1 cellular context compared by ENCODE assay signal in the genomic region with DNA sequence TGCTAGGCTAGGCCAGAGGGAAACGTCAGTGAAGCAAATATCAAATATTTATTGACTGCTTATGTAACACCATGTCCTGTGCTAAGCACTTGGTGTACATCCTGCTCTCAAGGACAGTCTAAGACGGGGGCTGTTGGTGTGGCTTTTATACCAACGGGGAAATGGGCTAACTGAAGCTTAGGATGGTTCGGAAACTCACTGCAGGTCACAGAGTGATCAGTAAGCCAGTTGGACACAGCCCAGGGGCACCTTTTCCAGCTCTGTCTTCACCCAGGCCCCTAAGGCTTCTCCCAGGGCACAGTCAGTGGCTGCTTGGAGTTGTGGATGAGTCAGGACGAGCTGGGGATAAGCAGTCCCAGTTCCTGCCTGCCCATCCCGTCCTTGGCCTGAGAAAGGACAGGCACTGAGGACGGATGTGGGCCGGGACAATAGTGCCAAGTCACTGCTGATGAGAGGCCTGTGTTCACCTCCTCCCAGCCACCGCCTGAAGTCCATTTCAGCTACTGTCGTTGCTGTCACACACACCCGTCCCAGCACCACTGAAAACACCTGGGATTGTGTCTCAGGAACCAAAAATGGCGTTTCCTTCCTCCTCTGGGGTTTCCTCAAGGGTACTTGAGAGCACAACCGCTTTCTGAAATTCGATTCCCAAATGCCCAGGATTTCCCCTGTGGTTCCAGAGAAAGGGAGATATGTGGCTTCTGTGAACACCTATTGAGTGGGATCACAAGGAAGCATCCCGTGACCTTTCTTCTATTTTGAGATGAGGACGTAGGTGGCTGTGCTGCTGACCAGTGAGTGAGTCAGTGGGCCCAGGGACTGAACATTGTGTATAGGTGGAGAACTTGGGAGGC.
TF ChIP-seq lines count a peak whose summit lies in the region.

No MANE protein-coding gene starts in this region.

TF ChIP-seq in HepG2, 621 proteins besides CTCF, POLR2A, EP300 and RAD21 (continued from another document and continues in another):
- TF ChIP-seq, protein P1, sequence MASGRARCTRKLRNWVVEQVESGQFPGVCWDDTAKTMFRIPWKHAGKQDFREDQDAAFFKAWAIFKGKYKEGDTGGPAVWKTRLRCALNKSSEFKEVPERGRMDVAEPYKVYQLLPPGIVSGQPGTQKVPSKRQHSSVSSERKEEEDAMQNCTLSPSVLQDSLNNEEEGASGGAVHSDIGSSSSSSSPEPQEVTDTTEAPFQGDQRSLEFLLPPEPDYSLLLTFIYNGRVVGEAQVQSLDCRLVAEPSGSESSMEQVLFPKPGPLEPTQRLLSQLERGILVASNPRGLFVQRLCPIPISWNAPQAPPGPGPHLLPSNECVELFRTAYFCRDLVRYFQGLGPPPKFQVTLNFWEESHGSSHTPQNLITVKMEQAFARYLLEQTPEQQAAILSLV (CRISPR knock-in tag; IDR thresholded peaks at IDR 0.05; ENCODE audit: borderline replicate concordance), result no peak
- TF ChIP-seq TBX2 (CRISPR knock-in tag; IDR thresholded peaks at IDR 0.05; ENCODE audit: borderline replicate concordance) (peak; percentile 76; the same call in 1 of the 2 replicates), ELF1 (CRISPR knock-in tag; IDR thresholded peaks at IDR 0.05) (peak; percentile 19; the same call in 1 of the 2 replicates), ZKSCAN8 (CRISPR knock-in tag; IDR thresholded peaks at IDR 0.05; ENCODE audit: borderline replicate concordance) (no peak), ARNT2 (CRISPR knock-in tag; IDR thresholded peaks at IDR 0.05; ENCODE audit: low read depth) (no peak), ZBTB38 (CRISPR knock-in tag; IDR thresholded peaks at IDR 0.05) (peak; percentile 78; the same call in 1 of the 2 replicates), ZNF232 (CRISPR knock-in tag; IDR thresholded peaks at IDR 0.05; ENCODE audit: borderline replicate concordance) (0 out of 2 replicates have a peak, but pooled peaks have one; percentile 50), CBX5 (CRISPR knock-in tag; IDR thresholded peaks at IDR 0.05; ENCODE audit: borderline replicate concordance) (peak; percentile 85; the same call in 1 of the 2 replicates), RFXAP (CRISPR knock-in tag; IDR thresholded peaks at IDR 0.05; ENCODE audit: borderline replicate concordance) (no peak), ZNF441 (CRISPR knock-in tag; IDR thresholded peaks at IDR 0.05; ENCODE audit: borderline replicate concordance) (no peak), KLF12 (CRISPR knock-in tag; IDR thresholded peaks at IDR 0.05; ENCODE audit: borderline replicate concordance) (no peak), PHB2 (IDR thresholded peaks at IDR 0.05; ENCODE audit: partially characterized antibody) (no peak), GTF2F1 (IDR thresholded peaks at IDR 0.05; ENCODE audit: low read length) (no peak), ZNF530 (CRISPR knock-in tag; IDR thresholded peaks at IDR 0.05; ENCODE audit: low read depth) (no peak), ISL2 (CRISPR knock-in tag; IDR thresholded peaks at IDR 0.05) (0 out of 2 replicates have a peak, but pooled peaks have one; percentile 15), MTF2 (CRISPR knock-in tag; IDR thresholded peaks at IDR 0.05; ENCODE audit: borderline replicate concordance) (no peak), NCOR1 (IDR thresholded peaks at IDR 0.05; ENCODE audit: borderline replicate concordance, low read length) (no peak), RELA (CRISPR knock-in tag; IDR thresholded peaks at IDR 0.05) (no peak), POGZ (CRISPR knock-in tag; IDR thresholded peaks at IDR 0.05) (peak; percentile 32; the same call in 1 of the 2 replicates), ZNF792 (CRISPR knock-in tag; IDR thresholded peaks at IDR 0.05) (peak; percentile 81; the same call in 1 of the 2 replicates), MTF1 (CRISPR knock-in tag; IDR thresholded peaks at IDR 0.05) (no peak), CREB1 (IDR thresholded peaks at IDR 0.05) (peak; percentile 62; the same call in 1 of the 2 replicates), CREB1 (CRISPR knock-in tag; IDR thresholded peaks at IDR 0.05) (no peak), SIN3B (IDR thresholded peaks at IDR 0.05; ENCODE audit: low read length) (no peak), RBAK (CRISPR knock-in tag; IDR thresholded peaks at IDR 0.05) (peak; percentile 89), ZNF451 (CRISPR knock-in tag; IDR thresholded peaks at IDR 0.05) (no peak), ZNF546 (CRISPR knock-in tag; conservative IDR thresholded peaks at IDR 0.05) (no peak), HOXD1 (CRISPR knock-in tag; IDR thresholded peaks at IDR 0.05) (no peak), ZNF788 (CRISPR knock-in tag; IDR thresholded peaks at IDR 0.05; ENCODE audit: borderline replicate concordance) (peak; percentile 79; the same call in 1 of the 2 replicates), KDM4B (CRISPR knock-in tag; IDR thresholded peaks at IDR 0.05) (no peak), ZNF350 (CRISPR knock-in tag; IDR thresholded peaks at IDR 0.05; ENCODE audit: borderline replicate concordance, low read depth) (peak; percentile 22; the same call in 1 of the 2 replicates), GATAD1 (CRISPR knock-in tag; IDR thresholded peaks at IDR 0.05) (peak; percentile 39), ZNF772 (CRISPR knock-in tag; IDR thresholded peaks at IDR 0.05) (peak; percentile 64; the same call in 1 of the 2 replicates), ZBTB3 (CRISPR knock-in tag; IDR thresholded peaks at IDR 0.05; ENCODE audit: borderline replicate concordance, low read depth) (0 out of 2 replicates have a peak, but pooled peaks have one; percentile 30), NRL (CRISPR knock-in tag; IDR thresholded peaks at IDR 0.05; ENCODE audit: borderline replicate concordance) (no peak), ESRRA (CRISPR knock-in tag; IDR thresholded peaks at IDR 0.05; ENCODE audit: low read depth) (peak; percentile 83; the same call in 1 of the 2 replicates), MTA1 (CRISPR knock-in tag; IDR thresholded peaks at IDR 0.05; ENCODE audit: borderline replicate concordance) (peak; percentile 22; the same call in 1 of the 2 replicates), NFYB (CRISPR knock-in tag; IDR thresholded peaks at IDR 0.05) (no peak), ZNF780A (CRISPR knock-in tag; IDR thresholded peaks at IDR 0.05) (no peak), ZSCAN25 (CRISPR knock-in tag; IDR thresholded peaks at IDR 0.05) (no peak), HDAC2 (CRISPR knock-in tag; IDR thresholded peaks at IDR 0.05) (peak; percentile 60; the same call in 1 of the 2 replicates)
- TF ChIP-seq, protein P2, sequence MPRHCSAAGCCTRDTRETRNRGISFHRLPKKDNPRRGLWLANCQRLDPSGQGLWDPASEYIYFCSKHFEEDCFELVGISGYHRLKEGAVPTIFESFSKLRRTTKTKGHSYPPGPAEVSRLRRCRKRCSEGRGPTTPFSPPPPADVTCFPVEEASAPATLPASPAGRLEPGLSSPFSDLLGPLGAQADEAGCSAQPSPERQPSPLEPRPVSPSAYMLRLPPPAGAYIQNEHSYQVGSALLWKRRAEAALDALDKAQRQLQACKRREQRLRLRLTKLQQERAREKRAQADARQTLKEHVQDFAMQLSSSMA (CRISPR knock-in tag; IDR thresholded peaks at IDR 0.05), result 0 out of 2 replicates have a peak, but pooled peaks have one; percentile 52
- TF ChIP-seq, protein P3, sequence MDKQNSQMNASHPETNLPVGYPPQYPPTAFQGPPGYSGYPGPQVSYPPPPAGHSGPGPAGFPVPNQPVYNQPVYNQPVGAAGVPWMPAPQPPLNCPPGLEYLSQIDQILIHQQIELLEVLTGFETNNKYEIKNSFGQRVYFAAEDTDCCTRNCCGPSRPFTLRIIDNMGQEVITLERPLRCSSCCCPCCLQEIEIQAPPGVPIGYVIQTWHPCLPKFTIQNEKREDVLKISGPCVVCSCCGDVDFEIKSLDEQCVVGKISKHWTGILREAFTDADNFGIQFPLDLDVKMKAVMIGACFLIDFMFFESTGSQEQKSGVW (CRISPR knock-in tag; IDR thresholded peaks at IDR 0.05; ENCODE audit: borderline replicate concordance), result no peak
- TF ChIP-seq, protein P4, sequence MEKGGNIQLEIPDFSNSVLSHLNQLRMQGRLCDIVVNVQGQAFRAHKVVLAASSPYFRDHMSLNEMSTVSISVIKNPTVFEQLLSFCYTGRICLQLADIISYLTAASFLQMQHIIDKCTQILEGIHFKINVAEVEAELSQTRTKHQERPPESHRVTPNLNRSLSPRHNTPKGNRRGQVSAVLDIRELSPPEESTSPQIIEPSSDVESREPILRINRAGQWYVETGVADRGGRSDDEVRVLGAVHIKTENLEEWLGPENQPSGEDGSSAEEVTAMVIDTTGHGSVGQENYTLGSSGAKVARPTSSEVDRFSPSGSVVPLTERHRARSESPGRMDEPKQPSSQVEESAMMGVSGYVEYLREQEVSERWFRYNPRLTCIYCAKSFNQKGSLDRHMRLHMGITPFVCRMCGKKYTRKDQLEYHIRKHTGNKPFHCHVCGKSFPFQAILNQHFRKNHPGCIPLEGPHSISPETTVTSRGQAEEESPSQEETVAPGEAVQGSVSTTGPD (CRISPR knock-in tag; IDR thresholded peaks at IDR 0.05), result no peak
- TF ChIP-seq, protein P5, sequence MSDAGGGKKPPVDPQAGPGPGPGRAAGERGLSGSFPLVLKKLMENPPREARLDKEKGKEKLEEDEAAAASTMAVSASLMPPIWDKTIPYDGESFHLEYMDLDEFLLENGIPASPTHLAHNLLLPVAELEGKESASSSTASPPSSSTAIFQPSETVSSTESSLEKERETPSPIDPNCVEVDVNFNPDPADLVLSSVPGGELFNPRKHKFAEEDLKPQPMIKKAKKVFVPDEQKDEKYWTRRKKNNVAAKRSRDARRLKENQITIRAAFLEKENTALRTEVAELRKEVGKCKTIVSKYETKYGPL (CRISPR knock-in tag; IDR thresholded peaks at IDR 0.05), result 0 out of 2 replicates have a peak, but pooled peaks have one; percentile 37
- TF ChIP-seq, protein P6, sequence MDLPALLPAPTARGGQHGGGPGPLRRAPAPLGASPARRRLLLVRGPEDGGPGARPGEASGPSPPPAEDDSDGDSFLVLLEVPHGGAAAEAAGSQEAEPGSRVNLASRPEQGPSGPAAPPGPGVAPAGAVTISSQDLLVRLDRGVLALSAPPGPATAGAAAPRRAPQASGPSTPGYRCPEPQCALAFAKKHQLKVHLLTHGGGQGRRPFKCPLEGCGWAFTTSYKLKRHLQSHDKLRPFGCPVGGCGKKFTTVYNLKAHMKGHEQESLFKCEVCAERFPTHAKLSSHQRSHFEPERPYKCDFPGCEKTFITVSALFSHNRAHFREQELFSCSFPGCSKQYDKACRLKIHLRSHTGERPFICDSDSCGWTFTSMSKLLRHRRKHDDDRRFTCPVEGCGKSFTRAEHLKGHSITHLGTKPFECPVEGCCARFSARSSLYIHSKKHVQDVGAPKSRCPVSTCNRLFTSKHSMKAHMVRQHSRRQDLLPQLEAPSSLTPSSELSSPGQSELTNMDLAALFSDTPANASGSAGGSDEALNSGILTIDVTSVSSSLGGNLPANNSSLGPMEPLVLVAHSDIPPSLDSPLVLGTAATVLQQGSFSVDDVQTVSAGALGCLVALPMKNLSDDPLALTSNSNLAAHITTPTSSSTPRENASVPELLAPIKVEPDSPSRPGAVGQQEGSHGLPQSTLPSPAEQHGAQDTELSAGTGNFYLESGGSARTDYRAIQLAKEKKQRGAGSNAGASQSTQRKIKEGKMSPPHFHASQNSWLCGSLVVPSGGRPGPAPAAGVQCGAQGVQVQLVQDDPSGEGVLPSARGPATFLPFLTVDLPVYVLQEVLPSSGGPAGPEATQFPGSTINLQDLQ (CRISPR knock-in tag; IDR thresholded peaks at IDR 0.05), result no peak
- TF ChIP-seq, protein P7, sequence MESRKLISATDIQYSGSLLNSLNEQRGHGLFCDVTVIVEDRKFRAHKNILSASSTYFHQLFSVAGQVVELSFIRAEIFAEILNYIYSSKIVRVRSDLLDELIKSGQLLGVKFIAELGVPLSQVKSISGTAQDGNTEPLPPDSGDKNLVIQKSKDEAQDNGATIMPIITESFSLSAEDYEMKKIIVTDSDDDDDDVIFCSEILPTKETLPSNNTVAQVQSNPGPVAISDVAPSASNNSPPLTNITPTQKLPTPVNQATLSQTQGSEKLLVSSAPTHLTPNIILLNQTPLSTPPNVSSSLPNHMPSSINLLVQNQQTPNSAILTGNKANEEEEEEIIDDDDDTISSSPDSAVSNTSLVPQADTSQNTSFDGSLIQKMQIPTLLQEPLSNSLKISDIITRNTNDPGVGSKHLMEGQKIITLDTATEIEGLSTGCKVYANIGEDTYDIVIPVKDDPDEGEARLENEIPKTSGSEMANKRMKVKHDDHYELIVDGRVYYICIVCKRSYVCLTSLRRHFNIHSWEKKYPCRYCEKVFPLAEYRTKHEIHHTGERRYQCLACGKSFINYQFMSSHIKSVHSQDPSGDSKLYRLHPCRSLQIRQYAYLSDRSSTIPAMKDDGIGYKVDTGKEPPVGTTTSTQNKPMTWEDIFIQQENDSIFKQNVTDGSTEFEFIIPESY (CRISPR knock-in tag; IDR thresholded peaks at IDR 0.05), result no peak
- TF ChIP-seq, protein P8, sequence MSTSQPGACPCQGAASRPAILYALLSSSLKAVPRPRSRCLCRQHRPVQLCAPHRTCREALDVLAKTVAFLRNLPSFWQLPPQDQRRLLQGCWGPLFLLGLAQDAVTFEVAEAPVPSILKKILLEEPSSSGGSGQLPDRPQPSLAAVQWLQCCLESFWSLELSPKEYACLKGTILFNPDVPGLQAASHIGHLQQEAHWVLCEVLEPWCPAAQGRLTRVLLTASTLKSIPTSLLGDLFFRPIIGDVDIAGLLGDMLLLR (CRISPR knock-in tag; IDR thresholded peaks at IDR 0.05), result no peak
- TF ChIP-seq, protein P9, sequence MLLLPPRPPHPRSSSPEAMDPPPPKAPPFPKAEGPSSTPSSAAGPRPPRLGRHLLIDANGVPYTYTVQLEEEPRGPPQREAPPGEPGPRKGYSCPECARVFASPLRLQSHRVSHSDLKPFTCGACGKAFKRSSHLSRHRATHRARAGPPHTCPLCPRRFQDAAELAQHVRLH (CRISPR knock-in tag; IDR thresholded peaks at IDR 0.05; ENCODE audit: borderline replicate concordance, low read depth), result no peak
- TF ChIP-seq, protein P10, sequence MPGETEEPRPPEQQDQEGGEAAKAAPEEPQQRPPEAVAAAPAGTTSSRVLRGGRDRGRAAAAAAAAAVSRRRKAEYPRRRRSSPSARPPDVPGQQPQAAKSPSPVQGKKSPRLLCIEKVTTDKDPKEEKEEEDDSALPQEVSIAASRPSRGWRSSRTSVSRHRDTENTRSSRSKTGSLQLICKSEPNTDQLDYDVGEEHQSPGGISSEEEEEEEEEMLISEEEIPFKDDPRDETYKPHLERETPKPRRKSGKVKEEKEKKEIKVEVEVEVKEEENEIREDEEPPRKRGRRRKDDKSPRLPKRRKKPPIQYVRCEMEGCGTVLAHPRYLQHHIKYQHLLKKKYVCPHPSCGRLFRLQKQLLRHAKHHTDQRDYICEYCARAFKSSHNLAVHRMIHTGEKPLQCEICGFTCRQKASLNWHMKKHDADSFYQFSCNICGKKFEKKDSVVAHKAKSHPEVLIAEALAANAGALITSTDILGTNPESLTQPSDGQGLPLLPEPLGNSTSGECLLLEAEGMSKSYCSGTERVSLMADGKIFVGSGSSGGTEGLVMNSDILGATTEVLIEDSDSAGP (CRISPR knock-in tag; IDR thresholded peaks at IDR 0.05; ENCODE audit: borderline replicate concordance), result peak; percentile 89
- TF ChIP-seq, protein P11, sequence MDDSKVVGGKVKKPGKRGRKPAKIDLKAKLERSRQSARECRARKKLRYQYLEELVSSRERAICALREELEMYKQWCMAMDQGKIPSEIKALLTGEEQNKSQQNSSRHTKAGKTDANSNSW (CRISPR knock-in tag; IDR thresholded peaks at IDR 0.05; ENCODE audit: borderline replicate concordance), result no peak
